In the genomic region with DNA sequence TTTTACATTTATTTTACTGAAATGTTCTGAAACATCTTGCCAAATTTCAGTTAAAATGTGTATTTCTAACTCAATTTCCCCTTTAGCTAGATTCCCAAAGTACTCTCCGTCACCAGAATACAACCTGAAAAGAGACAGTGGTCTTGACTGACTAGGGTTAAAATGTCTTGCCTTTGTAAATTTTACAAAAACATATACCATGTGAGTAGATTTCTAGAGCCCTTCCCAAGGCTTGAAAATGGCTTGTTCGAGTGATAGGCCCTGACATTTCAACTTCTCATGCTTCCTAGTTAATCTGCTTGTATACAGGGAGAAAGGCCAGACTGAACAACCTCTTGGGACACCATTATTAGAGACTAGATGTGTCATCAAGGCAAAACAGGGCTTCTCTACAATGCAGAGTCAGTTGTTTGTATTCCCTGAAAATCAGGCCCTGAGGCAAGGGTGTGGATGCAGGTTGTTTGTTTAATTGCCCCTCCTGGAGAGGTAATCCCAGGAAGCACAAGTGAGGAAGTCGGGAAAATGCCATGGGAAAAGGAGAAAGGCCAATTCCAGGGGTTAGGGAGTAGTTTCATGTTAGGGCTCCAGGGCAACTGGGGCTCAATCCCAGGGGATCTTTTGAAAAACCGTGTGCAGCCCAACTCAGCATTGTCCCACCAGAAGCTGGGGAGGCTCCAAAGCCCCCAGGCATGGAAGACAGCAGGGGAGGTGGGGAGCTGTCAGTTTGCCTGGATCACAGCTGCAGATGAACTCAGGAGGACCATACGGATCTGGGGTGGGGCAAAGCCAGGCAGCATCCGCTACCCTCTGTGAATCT, we compare ENCODE assay signal across 2 cellular contexts.
TF ChIP-seq lines count a peak whose summit lies in the region.

No MANE protein-coding gene starts in this region.

TF ChIP-seq in HepG2, 621 proteins besides CTCF, POLR2A, EP300 and RAD21 (continues in another document):
- TF ChIP-seq FOSL2 (CRISPR knock-in tag; IDR thresholded peaks at IDR 0.05) (peak; percentile 42), ZSCAN21 (CRISPR knock-in tag; IDR thresholded peaks at IDR 0.05; ENCODE audit: borderline replicate concordance) (peak; percentile 71; the same call in 1 of the 2 replicates), ZBTB3 (CRISPR knock-in tag; IDR thresholded peaks at IDR 0.05; ENCODE audit: borderline replicate concordance, low read depth) (peak; percentile 57; the same call in 1 of the 2 replicates), ZNF740 (CRISPR knock-in tag; IDR thresholded peaks at IDR 0.05) (no peak), ZNF281 (CRISPR knock-in tag; IDR thresholded peaks at IDR 0.05; ENCODE audit: borderline replicate concordance) (no peak), BCL6 (CRISPR knock-in tag; IDR thresholded peaks at IDR 0.05) (peak; percentile 84), FOXA1 (IDR thresholded peaks at IDR 0.05) (no peak), FOXA1 (CRISPR knock-in tag; IDR thresholded peaks at IDR 0.05) (0 out of 2 replicates have a peak, but pooled peaks have one; percentile 2), MYNN (CRISPR knock-in tag; IDR thresholded peaks at IDR 0.05; ENCODE audit: low read depth) (0 out of 2 replicates have a peak, but pooled peaks have one; percentile 16), FOXA3 (CRISPR knock-in tag; IDR thresholded peaks at IDR 0.05) (no peak; the same call in 1 of the 2 replicates), ZNF766 (CRISPR knock-in tag; IDR thresholded peaks at IDR 0.05; ENCODE audit: borderline replicate concordance) (0 out of 2 replicates have a peak, but pooled peaks have one; percentile 8), ZNF350 (CRISPR knock-in tag; IDR thresholded peaks at IDR 0.05; ENCODE audit: borderline replicate concordance, low read depth) (peak; percentile 70; the same call in 1 of the 2 replicates), MAZ (IDR thresholded peaks at IDR 0.05; ENCODE audit: borderline replicate concordance, low read depth, low read length) (no peak), MAZ (CRISPR knock-in tag; IDR thresholded peaks at IDR 0.05; ENCODE audit: low read depth) (peak; percentile 62), ZNF274 (CRISPR knock-in tag; IDR thresholded peaks at IDR 0.05) (0 out of 2 replicates have a peak, but pooled peaks have one; percentile 20), ZNF512 (CRISPR knock-in tag; IDR thresholded peaks at IDR 0.05) (0 out of 2 replicates have a peak, but pooled peaks have one; percentile 25), ARNT2 (CRISPR knock-in tag; IDR thresholded peaks at IDR 0.05; ENCODE audit: low read depth) (peak; percentile 30; the same call in 1 of the 2 replicates), ZNF709 (CRISPR knock-in tag; IDR thresholded peaks at IDR 0.05) (peak; percentile 28; the same call in 1 of the 2 replicates)
- TF ChIP-seq, protein P1, sequence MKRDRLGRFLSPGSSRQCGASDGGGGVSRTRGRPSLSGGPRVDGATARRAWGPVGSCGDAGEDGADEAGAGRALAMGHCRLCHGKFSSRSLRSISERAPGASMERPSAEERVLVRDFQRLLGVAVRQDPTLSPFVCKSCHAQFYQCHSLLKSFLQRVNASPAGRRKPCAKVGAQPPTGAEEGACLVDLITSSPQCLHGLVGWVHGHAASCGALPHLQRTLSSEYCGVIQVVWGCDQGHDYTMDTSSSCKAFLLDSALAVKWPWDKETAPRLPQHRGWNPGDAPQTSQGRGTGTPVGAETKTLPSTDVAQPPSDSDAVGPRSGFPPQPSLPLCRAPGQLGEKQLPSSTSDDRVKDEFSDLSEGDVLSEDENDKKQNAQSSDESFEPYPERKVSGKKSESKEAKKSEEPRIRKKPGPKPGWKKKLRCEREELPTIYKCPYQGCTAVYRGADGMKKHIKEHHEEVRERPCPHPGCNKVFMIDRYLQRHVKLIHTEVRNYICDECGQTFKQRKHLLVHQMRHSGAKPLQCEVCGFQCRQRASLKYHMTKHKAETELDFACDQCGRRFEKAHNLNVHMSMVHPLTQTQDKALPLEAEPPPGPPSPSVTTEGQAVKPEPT (CRISPR knock-in tag; IDR thresholded peaks at IDR 0.05; ENCODE audit: low read depth), result peak; percentile 63
- TF ChIP-seq, protein P2, sequence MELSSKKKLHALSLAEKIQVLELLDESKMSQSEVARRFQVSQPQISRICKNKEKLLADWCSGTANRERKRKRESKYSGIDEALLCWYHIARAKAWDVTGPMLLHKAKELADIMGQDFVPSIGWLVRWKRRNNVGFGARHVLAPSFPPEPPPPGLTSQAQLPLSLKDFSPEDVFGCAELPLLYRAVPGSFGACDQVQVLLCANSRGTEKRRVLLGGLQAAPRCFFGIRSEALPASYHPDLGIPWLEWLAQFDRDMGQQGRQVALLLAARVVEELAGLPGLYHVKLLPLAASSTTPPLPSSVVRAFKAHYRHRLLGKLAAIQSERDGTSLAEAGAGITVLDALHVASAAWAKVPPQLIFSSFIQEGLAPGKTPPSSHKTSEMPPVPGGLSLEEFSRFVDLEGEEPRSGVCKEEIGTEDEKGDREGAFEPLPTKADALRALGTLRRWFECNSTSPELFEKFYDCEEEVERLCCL (CRISPR knock-in tag; IDR thresholded peaks at IDR 0.05; ENCODE audit: borderline replicate concordance), result peak; percentile 65; the same call in 1 of the 2 replicates

TF ChIP-seq in endothelial cell of umbilical vein, 7 proteins besides CTCF, POLR2A, EP300 and RAD21:
- no peak for TF ChIP-seq MYC (IDR thresholded peaks at IDR 0.05; ENCODE audit: low read depth, low read length)
